Comparison of ENCODE assay signal across 1 cellular context in the genomic region with DNA sequence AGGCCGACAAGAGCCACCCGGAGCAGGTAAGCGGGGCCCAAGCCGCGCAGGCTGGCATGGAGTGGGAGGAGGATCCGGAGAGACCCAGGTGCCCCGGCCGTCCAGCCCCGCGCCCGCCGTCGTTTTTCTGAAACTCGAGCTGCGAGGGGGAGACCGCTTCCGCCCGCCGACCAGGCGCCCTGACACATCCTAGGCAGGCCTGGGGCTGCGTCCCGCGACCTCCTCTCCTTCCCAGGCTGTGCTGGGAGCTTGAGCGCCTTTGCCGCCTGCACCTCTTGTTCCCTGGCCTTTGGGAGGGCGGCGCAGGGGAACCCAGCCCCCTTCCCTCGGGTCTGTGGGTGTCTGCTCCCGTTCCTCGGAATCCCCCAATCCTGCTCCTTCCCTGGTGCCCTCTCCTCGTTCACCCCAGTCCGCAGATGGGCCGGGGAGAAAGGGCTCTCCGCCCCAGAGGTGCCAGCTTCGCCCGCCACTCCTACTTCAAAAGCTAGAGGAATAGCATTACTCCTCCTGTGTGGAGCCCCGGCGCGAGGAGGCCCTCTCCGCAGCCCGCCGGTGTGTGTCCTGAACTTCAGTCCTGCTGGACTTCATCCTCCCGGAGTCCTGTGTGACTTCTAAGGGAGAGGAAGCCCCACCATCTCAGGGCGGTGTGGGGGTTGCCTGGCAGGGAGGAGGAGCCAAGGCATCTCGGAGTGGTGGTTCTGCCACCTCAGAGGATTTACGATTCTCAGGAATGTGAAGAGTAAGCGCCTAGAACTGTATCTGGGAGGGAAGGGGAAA.
TF ChIP-seq lines count a peak whose summit lies in the region.

No MANE protein-coding gene starts in this region.

TF ChIP-seq in HepG2, 621 proteins besides CTCF, POLR2A, EP300 and RAD21 (continued from another document and continues in another):
- TF ChIP-seq, protein P1, sequence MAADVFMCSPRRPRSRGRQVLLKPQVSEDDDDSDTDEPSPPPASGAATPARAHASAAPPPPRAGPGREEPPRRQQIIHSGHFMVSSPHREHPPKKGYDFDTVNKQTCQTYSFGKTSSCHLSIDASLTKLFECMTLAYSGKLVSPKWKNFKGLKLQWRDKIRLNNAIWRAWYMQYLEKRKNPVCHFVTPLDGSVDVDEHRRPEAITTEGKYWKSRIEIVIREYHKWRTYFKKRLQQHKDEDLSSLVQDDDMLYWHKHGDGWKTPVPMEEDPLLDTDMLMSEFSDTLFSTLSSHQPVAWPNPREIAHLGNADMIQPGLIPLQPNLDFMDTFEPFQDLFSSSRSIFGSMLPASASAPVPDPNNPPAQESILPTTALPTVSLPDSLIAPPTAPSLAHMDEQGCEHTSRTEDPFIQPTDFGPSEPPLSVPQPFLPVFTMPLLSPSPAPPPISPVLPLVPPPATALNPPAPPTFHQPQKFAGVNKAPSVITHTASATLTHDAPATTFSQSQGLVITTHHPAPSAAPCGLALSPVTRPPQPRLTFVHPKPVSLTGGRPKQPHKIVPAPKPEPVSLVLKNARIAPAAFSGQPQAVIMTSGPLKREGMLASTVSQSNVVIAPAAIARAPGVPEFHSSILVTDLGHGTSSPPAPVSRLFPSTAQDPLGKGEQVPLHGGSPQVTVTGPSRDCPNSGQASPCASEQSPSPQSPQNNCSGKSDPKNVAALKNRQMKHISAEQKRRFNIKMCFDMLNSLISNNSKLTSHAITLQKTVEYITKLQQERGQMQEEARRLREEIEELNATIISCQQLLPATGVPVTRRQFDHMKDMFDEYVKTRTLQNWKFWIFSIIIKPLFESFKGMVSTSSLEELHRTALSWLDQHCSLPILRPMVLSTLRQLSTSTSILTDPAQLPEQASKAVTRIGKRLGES (CRISPR knock-in tag; IDR thresholded peaks at IDR 0.05; ENCODE audit: borderline replicate concordance) = no peak
- TF ChIP-seq, protein P2, sequence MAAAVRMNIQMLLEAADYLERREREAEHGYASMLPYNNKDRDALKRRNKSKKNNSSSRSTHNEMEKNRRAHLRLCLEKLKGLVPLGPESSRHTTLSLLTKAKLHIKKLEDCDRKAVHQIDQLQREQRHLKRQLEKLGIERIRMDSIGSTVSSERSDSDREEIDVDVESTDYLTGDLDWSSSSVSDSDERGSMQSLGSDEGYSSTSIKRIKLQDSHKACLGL (CRISPR knock-in tag; IDR thresholded peaks at IDR 0.05) = no peak
- TF ChIP-seq ZNF790 (CRISPR knock-in tag; IDR thresholded peaks at IDR 0.05; ENCODE audit: borderline replicate concordance) = no peak
- no peak for TF ChIP-seq ZNF256 (CRISPR knock-in tag; conservative IDR thresholded peaks at IDR 0.05)
- TF ChIP-seq ZNF441 (CRISPR knock-in tag; IDR thresholded peaks at IDR 0.05; ENCODE audit: borderline replicate concordance) = no peak; the same call in 1 of the 2 replicates
- TF ChIP-seq ZSCAN22 (CRISPR knock-in tag; IDR thresholded peaks at IDR 0.05) = no peak
- no peak for TF ChIP-seq NCOR1 (IDR thresholded peaks at IDR 0.05; ENCODE audit: borderline replicate concordance, low read length)
- no peak for TF ChIP-seq ZNF550 (CRISPR knock-in tag; IDR thresholded peaks at IDR 0.05; ENCODE audit: borderline replicate concordance)
- 0 out of 2 replicates have a peak, but pooled peaks have one; percentile 5 for TF ChIP-seq PHF20 (CRISPR knock-in tag; IDR thresholded peaks at IDR 0.05)
- TF ChIP-seq, protein P3, sequence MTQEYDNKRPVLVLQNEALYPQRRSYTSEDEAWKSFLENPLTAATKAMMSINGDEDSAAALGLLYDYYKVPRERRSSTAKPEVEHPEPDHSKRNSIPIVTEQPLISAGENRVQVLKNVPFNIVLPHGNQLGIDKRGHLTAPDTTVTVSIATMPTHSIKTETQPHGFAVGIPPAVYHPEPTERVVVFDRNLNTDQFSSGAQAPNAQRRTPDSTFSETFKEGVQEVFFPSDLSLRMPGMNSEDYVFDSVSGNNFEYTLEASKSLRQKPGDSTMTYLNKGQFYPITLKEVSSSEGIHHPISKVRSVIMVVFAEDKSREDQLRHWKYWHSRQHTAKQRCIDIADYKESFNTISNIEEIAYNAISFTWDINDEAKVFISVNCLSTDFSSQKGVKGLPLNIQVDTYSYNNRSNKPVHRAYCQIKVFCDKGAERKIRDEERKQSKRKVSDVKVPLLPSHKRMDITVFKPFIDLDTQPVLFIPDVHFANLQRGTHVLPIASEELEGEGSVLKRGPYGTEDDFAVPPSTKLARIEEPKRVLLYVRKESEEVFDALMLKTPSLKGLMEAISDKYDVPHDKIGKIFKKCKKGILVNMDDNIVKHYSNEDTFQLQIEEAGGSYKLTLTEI (CRISPR knock-in tag; conservative IDR thresholded peaks at IDR 0.05) = no peak
- no peak for TF ChIP-seq GTF3A (CRISPR knock-in tag; conservative IDR thresholded peaks at IDR 0.05)
- no peak for TF ChIP-seq ZNF335 (CRISPR knock-in tag; IDR thresholded peaks at IDR 0.05)
- TF ChIP-seq ZNF124 (CRISPR knock-in tag; IDR thresholded peaks at IDR 0.05) = no peak
- no peak for TF ChIP-seq ZNF577 (CRISPR knock-in tag; IDR thresholded peaks at IDR 0.05; ENCODE audit: borderline replicate concordance, low read depth)
- TF ChIP-seq JARID2 (CRISPR knock-in tag; IDR thresholded peaks at IDR 0.05; ENCODE audit: insufficient replicate concordance) = no peak
- no peak for TF ChIP-seq FOXM1 (CRISPR knock-in tag; IDR thresholded peaks at IDR 0.05)
- TF ChIP-seq, protein P4, sequence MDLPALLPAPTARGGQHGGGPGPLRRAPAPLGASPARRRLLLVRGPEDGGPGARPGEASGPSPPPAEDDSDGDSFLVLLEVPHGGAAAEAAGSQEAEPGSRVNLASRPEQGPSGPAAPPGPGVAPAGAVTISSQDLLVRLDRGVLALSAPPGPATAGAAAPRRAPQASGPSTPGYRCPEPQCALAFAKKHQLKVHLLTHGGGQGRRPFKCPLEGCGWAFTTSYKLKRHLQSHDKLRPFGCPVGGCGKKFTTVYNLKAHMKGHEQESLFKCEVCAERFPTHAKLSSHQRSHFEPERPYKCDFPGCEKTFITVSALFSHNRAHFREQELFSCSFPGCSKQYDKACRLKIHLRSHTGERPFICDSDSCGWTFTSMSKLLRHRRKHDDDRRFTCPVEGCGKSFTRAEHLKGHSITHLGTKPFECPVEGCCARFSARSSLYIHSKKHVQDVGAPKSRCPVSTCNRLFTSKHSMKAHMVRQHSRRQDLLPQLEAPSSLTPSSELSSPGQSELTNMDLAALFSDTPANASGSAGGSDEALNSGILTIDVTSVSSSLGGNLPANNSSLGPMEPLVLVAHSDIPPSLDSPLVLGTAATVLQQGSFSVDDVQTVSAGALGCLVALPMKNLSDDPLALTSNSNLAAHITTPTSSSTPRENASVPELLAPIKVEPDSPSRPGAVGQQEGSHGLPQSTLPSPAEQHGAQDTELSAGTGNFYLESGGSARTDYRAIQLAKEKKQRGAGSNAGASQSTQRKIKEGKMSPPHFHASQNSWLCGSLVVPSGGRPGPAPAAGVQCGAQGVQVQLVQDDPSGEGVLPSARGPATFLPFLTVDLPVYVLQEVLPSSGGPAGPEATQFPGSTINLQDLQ (CRISPR knock-in tag; IDR thresholded peaks at IDR 0.05) = no peak; the same call in 1 of the 2 replicates
- TF ChIP-seq ZNF282 (IDR thresholded peaks at IDR 0.05; ENCODE audit: partially characterized antibody) = no peak
- TF ChIP-seq ZKSCAN5 (CRISPR knock-in tag; IDR thresholded peaks at IDR 0.05) = no peak; the same call in 1 of the 2 replicates
- TF ChIP-seq ZNF672 (CRISPR knock-in tag; IDR thresholded peaks at IDR 0.05) = no peak
- no peak for TF ChIP-seq ESRRA (CRISPR knock-in tag; IDR thresholded peaks at IDR 0.05; ENCODE audit: low read depth)
- TF ChIP-seq, protein P5, sequence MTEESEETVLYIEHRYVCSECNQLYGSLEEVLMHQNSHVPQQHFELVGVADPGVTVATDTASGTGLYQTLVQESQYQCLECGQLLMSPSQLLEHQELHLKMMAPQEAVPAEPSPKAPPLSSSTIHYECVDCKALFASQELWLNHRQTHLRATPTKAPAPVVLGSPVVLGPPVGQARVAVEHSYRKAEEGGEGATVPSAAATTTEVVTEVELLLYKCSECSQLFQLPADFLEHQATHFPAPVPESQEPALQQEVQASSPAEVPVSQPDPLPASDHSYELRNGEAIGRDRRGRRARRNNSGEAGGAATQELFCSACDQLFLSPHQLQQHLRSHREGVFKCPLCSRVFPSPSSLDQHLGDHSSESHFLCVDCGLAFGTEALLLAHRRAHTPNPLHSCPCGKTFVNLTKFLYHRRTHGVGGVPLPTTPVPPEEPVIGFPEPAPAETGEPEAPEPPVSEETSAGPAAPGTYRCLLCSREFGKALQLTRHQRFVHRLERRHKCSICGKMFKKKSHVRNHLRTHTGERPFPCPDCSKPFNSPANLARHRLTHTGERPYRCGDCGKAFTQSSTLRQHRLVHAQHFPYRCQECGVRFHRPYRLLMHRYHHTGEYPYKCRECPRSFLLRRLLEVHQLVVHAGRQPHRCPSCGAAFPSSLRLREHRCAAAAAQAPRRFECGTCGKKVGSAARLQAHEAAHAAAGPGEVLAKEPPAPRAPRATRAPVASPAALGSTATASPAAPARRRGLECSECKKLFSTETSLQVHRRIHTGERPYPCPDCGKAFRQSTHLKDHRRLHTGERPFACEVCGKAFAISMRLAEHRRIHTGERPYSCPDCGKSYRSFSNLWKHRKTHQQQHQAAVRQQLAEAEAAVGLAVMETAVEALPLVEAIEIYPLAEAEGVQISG (CRISPR knock-in tag; IDR thresholded peaks at IDR 0.05) = no peak
- no peak for TF ChIP-seq ZNF75D (CRISPR knock-in tag; IDR thresholded peaks at IDR 0.05; ENCODE audit: borderline replicate concordance)
- TF ChIP-seq, protein P6, sequence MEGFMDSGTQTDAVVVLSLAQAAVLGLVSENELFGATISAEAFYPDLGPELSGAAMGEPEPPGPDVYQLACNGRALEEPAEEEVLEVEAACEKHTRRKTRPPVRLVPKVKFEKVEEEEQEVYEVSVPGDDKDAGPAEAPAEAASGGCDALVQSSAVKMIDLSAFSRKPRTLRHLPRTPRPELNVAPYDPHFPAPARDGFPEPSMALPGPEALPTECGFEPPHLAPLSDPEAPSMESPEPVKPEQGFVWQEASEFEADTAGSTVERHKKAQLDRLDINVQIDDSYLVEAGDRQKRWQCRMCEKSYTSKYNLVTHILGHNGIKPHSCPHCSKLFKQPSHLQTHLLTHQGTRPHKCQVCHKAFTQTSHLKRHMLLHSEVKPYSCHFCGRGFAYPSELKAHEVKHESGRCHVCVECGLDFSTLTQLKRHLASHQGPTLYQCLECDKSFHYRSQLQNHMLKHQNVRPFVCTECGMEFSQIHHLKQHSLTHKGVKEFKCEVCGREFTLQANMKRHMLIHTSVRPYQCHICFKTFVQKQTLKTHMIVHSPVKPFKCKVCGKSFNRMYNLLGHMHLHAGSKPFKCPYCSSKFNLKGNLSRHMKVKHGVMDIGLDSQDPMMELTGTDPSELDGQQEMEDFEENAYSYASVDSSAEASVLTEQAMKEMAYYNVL (CRISPR knock-in tag; IDR thresholded peaks at IDR 0.05; ENCODE audit: borderline replicate concordance) = no peak
- no peak for TF ChIP-seq ZNF772 (CRISPR knock-in tag; IDR thresholded peaks at IDR 0.05)
- no peak for TF ChIP-seq PITX1 (CRISPR knock-in tag; IDR thresholded peaks at IDR 0.05)
- no peak for TF ChIP-seq NFYC (CRISPR knock-in tag; IDR thresholded peaks at IDR 0.05)
- no peak for TF ChIP-seq ZNF235 (CRISPR knock-in tag; IDR thresholded peaks at IDR 0.05; ENCODE audit: borderline replicate concordance)
- no peak for TF ChIP-seq ATF7 (IDR thresholded peaks at IDR 0.05)
- peak; percentile 74; the same call in 1 of the 2 replicates for TF ChIP-seq ATF7 (CRISPR knock-in tag; IDR thresholded peaks at IDR 0.05)
- TF ChIP-seq, protein P7, sequence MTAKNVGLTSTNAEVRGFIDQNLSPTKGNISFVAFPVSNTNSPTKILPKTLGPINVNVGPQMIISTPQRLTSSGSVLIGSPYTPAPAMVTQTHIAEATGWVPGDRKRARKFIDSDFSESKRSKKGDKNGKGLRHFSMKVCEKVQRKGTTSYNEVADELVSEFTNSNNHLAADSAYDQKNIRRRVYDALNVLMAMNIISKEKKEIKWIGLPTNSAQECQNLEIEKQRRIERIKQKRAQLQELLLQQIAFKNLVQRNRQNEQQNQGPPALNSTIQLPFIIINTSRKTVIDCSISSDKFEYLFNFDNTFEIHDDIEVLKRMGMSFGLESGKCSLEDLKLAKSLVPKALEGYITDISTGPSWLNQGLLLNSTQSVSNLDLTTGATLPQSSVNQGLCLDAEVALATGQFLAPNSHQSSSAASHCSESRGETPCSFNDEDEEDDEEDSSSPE (CRISPR knock-in tag; IDR thresholded peaks at IDR 0.05) = no peak
- TF ChIP-seq, protein P8, sequence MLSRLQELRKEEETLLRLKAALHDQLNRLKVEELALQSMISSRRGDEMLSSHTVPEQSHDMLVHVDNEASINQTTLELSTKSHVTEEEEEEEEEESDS (CRISPR knock-in tag; IDR thresholded peaks at IDR 0.05; ENCODE audit: borderline replicate concordance) = no peak
- TF ChIP-seq RELA (CRISPR knock-in tag; IDR thresholded peaks at IDR 0.05) = no peak
- TF ChIP-seq, protein P9, sequence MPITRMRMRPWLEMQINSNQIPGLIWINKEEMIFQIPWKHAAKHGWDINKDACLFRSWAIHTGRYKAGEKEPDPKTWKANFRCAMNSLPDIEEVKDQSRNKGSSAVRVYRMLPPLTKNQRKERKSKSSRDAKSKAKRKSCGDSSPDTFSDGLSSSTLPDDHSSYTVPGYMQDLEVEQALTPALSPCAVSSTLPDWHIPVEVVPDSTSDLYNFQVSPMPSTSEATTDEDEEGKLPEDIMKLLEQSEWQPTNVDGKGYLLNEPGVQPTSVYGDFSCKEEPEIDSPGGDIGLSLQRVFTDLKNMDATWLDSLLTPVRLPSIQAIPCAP (CRISPR knock-in tag; IDR thresholded peaks at IDR 0.05; ENCODE audit: low read depth) = no peak
- TF ChIP-seq RFXAP (CRISPR knock-in tag; IDR thresholded peaks at IDR 0.05; ENCODE audit: borderline replicate concordance) = no peak
- no peak for TF ChIP-seq MBD4 (IDR thresholded peaks at IDR 0.05; ENCODE audit: borderline replicate concordance, low read length)
- TF ChIP-seq, protein P10, sequence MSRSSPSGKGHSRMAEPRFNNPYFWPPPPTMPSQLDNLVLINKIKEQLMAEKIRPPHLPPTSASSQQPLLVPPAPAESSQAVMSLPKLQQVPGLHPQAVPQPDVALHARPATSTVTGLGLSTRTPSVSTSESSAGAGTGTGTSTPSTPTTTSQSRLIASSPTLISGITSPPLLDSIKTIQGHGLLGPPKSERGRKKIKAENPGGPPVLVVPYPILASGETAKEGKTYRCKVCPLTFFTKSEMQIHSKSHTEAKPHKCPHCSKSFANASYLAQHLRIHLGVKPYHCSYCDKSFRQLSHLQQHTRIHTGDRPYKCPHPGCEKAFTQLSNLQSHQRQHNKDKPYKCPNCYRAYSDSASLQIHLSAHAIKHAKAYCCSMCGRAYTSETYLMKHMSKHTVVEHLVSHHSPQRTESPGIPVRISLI (CRISPR knock-in tag; IDR thresholded peaks at IDR 0.05; ENCODE audit: borderline replicate concordance) = peak; percentile 38; the same call in 1 of the 2 replicates
- TF ChIP-seq ZNF484 (CRISPR knock-in tag; IDR thresholded peaks at IDR 0.05; ENCODE audit: borderline replicate concordance, low read depth) = no peak
- no peak for TF ChIP-seq ZSCAN30 (CRISPR knock-in tag; IDR thresholded peaks at IDR 0.05)
- 0 out of 2 replicates have a peak, but pooled peaks have one; percentile 20 for TF ChIP-seq ZNF264 (CRISPR knock-in tag; IDR thresholded peaks at IDR 0.05)
- TF ChIP-seq ZNF781 (CRISPR knock-in tag; IDR thresholded peaks at IDR 0.05; ENCODE audit: borderline replicate concordance, not compliant biosample characterization) = no peak
- TF ChIP-seq THAP11 (CRISPR knock-in tag; IDR thresholded peaks at IDR 0.05) = no peak
- TF ChIP-seq NAIF1 (CRISPR knock-in tag; IDR thresholded peaks at IDR 0.05; ENCODE audit: borderline replicate concordance) = no peak
- no peak for TF ChIP-seq SAFB2 (CRISPR knock-in tag; IDR thresholded peaks at IDR 0.05; ENCODE audit: borderline replicate concordance, low read depth)
- TF ChIP-seq PHF8 (CRISPR knock-in tag; IDR thresholded peaks at IDR 0.05) = peak; percentile 11; the same call in 1 of the 2 replicates
- TF ChIP-seq ZEB1 (IDR thresholded peaks at IDR 0.05; ENCODE audit: insufficient replicate concordance, low read depth) = no peak
- TF ChIP-seq ZNF782 (CRISPR knock-in tag; IDR thresholded peaks at IDR 0.05; ENCODE audit: borderline replicate concordance) = no peak
- no peak for TF ChIP-seq MAFG (CRISPR knock-in tag; IDR thresholded peaks at IDR 0.05)
- no peak; the same call in 1 of the 2 replicates for TF ChIP-seq SRY (CRISPR knock-in tag; IDR thresholded peaks at IDR 0.05)
